Comparison of ENCODE assay signal across 14 cellular contexts in genomic region chr13:26423634-26424033, GRCh38.
DNase-seq lines count a peak whose midpoint lies in the region; ATAC-seq, FAIRE-seq and TF ChIP-seq lines count a peak whose summit lies in the region.
"Had no signal": no experiment of that assay in that cellular context is flagged by ENCODE, and none has a peak within 500 bp of the region (broad histone marks: within the 10 kb centered on the region; RNA-seq: fewer than 3 reads in every experiment).

No MANE protein-coding gene starts in this region.

- no peak for TF ChIP-seq CTCF in smooth muscle cell (IDR thresholded peaks at IDR 0.05; ENCODE audit: borderline replicate concordance, insufficient read depth, poor library complexity, severe bottlenecking)

- FAIRE-seq in GM12892 (lab: Jason Lieb, UNC), result no peak
- FAIRE-seq: GM18507 had no signal

- no peaks in the 10 kb centered on the region for H3K9me3 ChIP-seq in smooth muscle cell (replicated peaks; ENCODE audit: low read depth)
- H3K9me3 ChIP-seq: neutrophil had no signal

- TF ChIP-seq POLR2A in GM12892 (IDR thresholded peaks at IDR 0.05; ENCODE audit: low read depth, low read length), result no peak

- H3K4me3 ChIP-seq in smooth muscle cell, result no peak overlapping the region

- no peak overlapping the region for H3K27ac ChIP-seq in smooth muscle cell (ENCODE audit: low read depth)
- H3K27ac ChIP-seq: neutrophil had no signal

- 11% methylated on average over 3 of the region's 3 CpGs for WGBS in smooth muscle cell (ENCODE audit: low lambda C conversion rate)

- H3K9ac ChIP-seq in smooth muscle cell (ENCODE audit: low read depth), result no peak overlapping the region

- DNase-seq in GM03348 (ENCODE audit: low spot score), result peak; percentile 59
- DNase-seq in dedifferentiated amniotic fluid mesenchymal stem cell (ENCODE audit: extremely low spot score), result peak; percentile 67
- DNase-seq in left colon, result peak in 1 of 2 donors; percentile 69
- no peak for DNase-seq in smooth muscle cell (lab: John Stamatoyannopoulos, UW; ENCODE audit: unreplicated experiment)
- no peak for DNase-seq in GM12892 (ENCODE audit: insufficient read length)
- DNase-seq in DMS 273 (lab: John Stamatoyannopoulos, UW; ENCODE audit: unreplicated experiment), result no peak
- DNase-seq: AML-193, HCEC 1CT, NCI-H226 had no signal

- no peaks in the 10 kb centered on the region for H3K79me2 ChIP-seq in smooth muscle cell (ENCODE audit: low read depth)

- H3K36me3 ChIP-seq in smooth muscle cell (ENCODE audit: low read depth), result no peaks in the 10 kb centered on the region
- H3K36me3 ChIP-seq: neutrophil had no signal

- peaks cover 8% of the 10 kb centered on the region for H3K4me1 ChIP-seq in smooth muscle cell (ENCODE audit: low read depth)

- intact Hi-C loops in left colon (cut with DNase I, micrococcal nuclease), result no loop called here

- peak; percentile 30 for ATAC-seq in left colon
- ATAC-seq in HG03045 (IDR thresholded peaks at IDR 0.05; ENCODE audit: unreplicated experiment), result no peak
- ATAC-seq in activated CD4-positive, CD25-positive, alpha-beta regulatory T cell treated with anti-CD3 and anti-CD28 coated beads, Interleukin-2, amount 50 U/mL, for 24 hours, result no peak
- ATAC-seq: esophagus mucosa had no signal

- peaks cover 16% of the 10 kb centered on the region for H3F3A ChIP-seq in smooth muscle cell (ENCODE audit: low read depth)

- no peak overlapping the region for H2AFZ ChIP-seq in smooth muscle cell (ENCODE audit: low read depth)

- no peaks in the 10 kb centered on the region for H3K27me3 ChIP-seq in smooth muscle cell (ENCODE audit: low read depth)
- H3K27me3 ChIP-seq: neutrophil had no signal

- H4K20me1 ChIP-seq in smooth muscle cell (ENCODE audit: low read depth), result no peaks in the 10 kb centered on the region

- peak overlapping the region; percentile 44 for H3K4me2 ChIP-seq in smooth muscle cell

Comparison
In these comparisons a context has a peak if more than half of its experiments do, and no peak if none do; other contexts are left out.
1. DNase-seq: peak in GM03348 (single experiment) and dedifferentiated amniotic fluid mesenchymal stem cell (single experiment); none in smooth muscle cell (single experiment), GM12892 (single experiment) and DMS 273 (single experiment).